ENCODE assay signal across 20 cellular contexts in the genomic region with DNA sequence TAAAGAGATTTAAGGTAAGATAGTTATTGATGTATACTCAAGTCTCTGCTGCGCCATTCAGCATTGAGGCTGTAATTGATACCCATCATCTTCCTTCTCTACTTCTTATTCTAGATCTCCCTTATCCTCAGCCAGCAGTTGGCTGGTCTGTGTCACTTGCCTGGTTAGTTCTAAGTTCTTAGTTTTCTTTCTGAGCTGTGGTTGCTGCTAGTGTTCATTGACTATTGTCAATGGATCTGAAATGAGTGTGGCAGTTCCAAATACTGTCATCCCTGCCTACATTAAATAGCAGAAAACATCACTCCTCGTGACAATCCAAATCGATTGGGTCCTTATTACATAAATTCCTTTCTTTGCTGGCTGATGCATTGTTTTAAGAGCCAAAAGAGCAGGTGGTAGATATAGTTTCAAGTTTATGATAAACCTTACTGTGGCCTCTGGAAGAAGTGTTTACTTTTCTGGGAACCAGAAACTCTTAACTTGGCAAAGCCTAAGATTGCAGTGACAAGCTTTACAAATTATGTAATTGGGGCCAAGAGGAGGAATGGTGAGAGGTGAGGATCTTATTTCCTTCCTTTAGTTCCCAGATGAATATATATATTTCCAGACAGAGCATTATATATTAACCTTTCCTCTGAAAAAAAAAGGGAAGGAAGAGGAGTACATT.
DNase-seq lines count a peak whose midpoint lies in the region; ATAC-seq and TF ChIP-seq lines count a peak whose summit lies in the region.
"Had no signal": no experiment of that assay in that cellular context is flagged by ENCODE, and none has a peak within 500 bp of the region (broad histone marks: within the 10 kb centered on the region; RNA-seq: fewer than 3 reads in every experiment).

No MANE protein-coding gene starts in this region.

- intact Hi-C loops in upper lobe of right lung (cut with DNase I), result no loop called here

- no peaks in the 10 kb centered on the region for H3K36me3 ChIP-seq in upper lobe of right lung
- H3K36me3 ChIP-seq: BE2C, SJSA1 had no signal

- no peak overlapping the region for H3K4me3 ChIP-seq in upper lobe of right lung
- H3K4me3 ChIP-seq: SJSA1 had no signal

- H3K4me1 ChIP-seq in upper lobe of right lung, result no peaks in the 10 kb centered on the region
- H3K4me1 ChIP-seq: BE2C had no signal

- TF ChIP-seq CTCF in upper lobe of right lung (IDR thresholded peaks at IDR 0.05), result no peak

- no peaks in the 10 kb centered on the region for H3K27me3 ChIP-seq in upper lobe of right lung
- H3K27me3 ChIP-seq: BE2C, SJSA1 had no signal

- H3K9me3 ChIP-seq in upper lobe of right lung, result no peaks in the 10 kb centered on the region
- H3K9me3 ChIP-seq: BE2C had no signal

- DNase-seq in NCI-H146 (lab: John Stamatoyannopoulos, UW) (peak; percentile 23), NCI-H146 treated with DMSO at 0.1 percent for 48 hours (lab: John Stamatoyannopoulos, UW; ENCODE audit: unreplicated experiment) (no peak), NCI-H345 (lab: John Stamatoyannopoulos, UW) (peak; percentile 26), left lobe of liver (ENCODE audit: low spot score) (no peak), upper lobe of right lung (no peak), NCI-H2029 treated with DMSO at 0.1 percent for 48 hours (lab: John Stamatoyannopoulos, UW) (no peak)
- DNase-seq in stimulated activated CD4-positive, alpha-beta T cell treated with anti-CD3 and anti-CD28 coated beads, Interleukin-2, amount 100 ng/mL, for 24 hours, result no peak
- DNase-seq: BE2C; CD4-positive, CD25-positive, alpha-beta regulatory T cell; COR-L47; DMS153; EL; GOT3; NCI-H1436; NCI-H2107; NCI-H226; NCI-H69 had no signal

- ATAC-seq in left lobe of liver (peak; percentile 51), upper lobe of right lung (peak; percentile 65)
- ATAC-seq: Panc1 had no signal

- no peak overlapping the region for H3K27ac ChIP-seq in upper lobe of right lung
- H3K27ac ChIP-seq: KMS-11, SJSA1 had no signal

Comparison
In these comparisons a context has a peak if more than half of its experiments do, and no peak if none do; other contexts are left out.
1. DNase-seq: peak in NCI-H146 (single experiment) and NCI-H345 (single experiment); none in NCI-H146 treated with DMSO at 0.1 percent for 48 hours (single experiment), left lobe of liver (single experiment), upper lobe of right lung (single experiment), stimulated activated CD4-positive, alpha-beta T cell treated with anti-CD3 and anti-CD28 coated beads, Interleukin-2, amount 100 ng/mL, for 24 hours (0 of 2) and NCI-H2029 treated with DMSO at 0.1 percent for 48 hours (single experiment).